Comparison of ENCODE assay signal across 23 cellular contexts in genomic region chr9:23543420-23543819, GRCh38.
A peak's percentile ranks its signal among the peaks of the same experiment; 100 is the strongest.
DNase-seq lines count a peak whose midpoint lies in the region; ATAC-seq, FAIRE-seq and TF ChIP-seq lines count a peak whose summit lies in the region.
"Had no signal": no experiment of that assay in that cellular context is flagged by ENCODE, and none has a peak within 500 bp of the region (broad histone marks: within the 10 kb centered on the region; RNA-seq: fewer than 3 reads in every experiment).

No MANE protein-coding gene starts in this region.

- TF ChIP-seq POLR2A in gastrocnemius medialis (IDR thresholded peaks at IDR 0.05) (no peak), suprapubic skin (IDR thresholded peaks at IDR 0.05) (no peak)

- H3K27ac ChIP-seq in gastrocnemius medialis, result no peak overlapping the region
- no peak overlapping the region for H3K27ac ChIP-seq in suprapubic skin
- H3K27ac ChIP-seq: brain microvascular endothelial cell, colonic mucosa had no signal

- H3K9me3 ChIP-seq in gastrocnemius medialis (no peaks in the 10 kb centered on the region), suprapubic skin (no peaks in the 10 kb centered on the region)
- H3K9me3 ChIP-seq: colonic mucosa, mucosa of descending colon, SK-N-SH had no signal

- H3K27me3 ChIP-seq in gastrocnemius medialis (no peaks in the 10 kb centered on the region), suprapubic skin (no peaks in the 10 kb centered on the region)
- H3K27me3 ChIP-seq: brain microvascular endothelial cell, colonic mucosa had no signal

- no peak for TF ChIP-seq EP300 in suprapubic skin (IDR thresholded peaks at IDR 0.05)

- H3K4me3 ChIP-seq in gastrocnemius medialis, result no peak overlapping the region
- H3K4me3 ChIP-seq in suprapubic skin, result no peak overlapping the region
- H3K4me3 ChIP-seq: colonic mucosa, mucosa of descending colon had no signal

- H3K4me1 Mint-ChIP-seq in brain, result peaks cover 27% of the 10 kb centered on the region
- H3K4me1 Mint-ChIP-seq: activated B cell treated with CpG ODN at 0.5 μM for 24 hours; activated naive CD8-positive, alpha-beta T cell treated with anti-CD3 and anti-CD28 coated beads, Interleukin-2, amount 10 ng/mL, durations not matched to agents 7 days and 5 days had no signal

- ATAC-seq in gastrocnemius medialis, result no peak
- ATAC-seq in HG03439 (IDR thresholded peaks at IDR 0.05; ENCODE audit: unreplicated experiment), result no peak
- ATAC-seq: mucosa of descending colon had no signal

- peaks cover 7% of the 10 kb centered on the region for H3K27me3 Mint-ChIP-seq in brain
- H3K27me3 Mint-ChIP-seq: activated B cell treated with CpG ODN at 0.5 μM for 24 hours; activated naive CD8-positive, alpha-beta T cell treated with anti-CD3 and anti-CD28 coated beads, Interleukin-2, amount 10 ng/mL, durations not matched to agents 7 days and 5 days had no signal

- H3K36me3 Mint-ChIP-seq in brain, result no peaks in the 10 kb centered on the region
- H3K36me3 Mint-ChIP-seq: activated CD4-positive, alpha-beta memory T cell treated with anti-CD3 and anti-CD28 coated beads for 36 hours; activated naive CD8-positive, alpha-beta T cell treated with anti-CD3 and anti-CD28 coated beads, Interleukin-2, amount 10 ng/mL, durations not matched to agents 7 days and 5 days had no signal

- WGBS in suprapubic skin, result 57% methylated on average over 3 of the region's 3 CpGs

- H3K36me3 ChIP-seq in gastrocnemius medialis, result no peaks in the 10 kb centered on the region
- H3K36me3 ChIP-seq in suprapubic skin, result no peaks in the 10 kb centered on the region
- H3K36me3 ChIP-seq: brain microvascular endothelial cell, colonic mucosa had no signal

- H3K4me3 Mint-ChIP-seq in brain, result no peak overlapping the region
- H3K4me3 Mint-ChIP-seq: activated B cell treated with CpG ODN at 0.5 μM for 24 hours; activated CD4-positive, alpha-beta memory T cell treated with anti-CD3 and anti-CD28 coated beads for 36 hours; activated naive CD8-positive, alpha-beta T cell treated with anti-CD3 and anti-CD28 coated beads, Interleukin-2, amount 10 ng/mL, durations not matched to agents 7 days and 5 days had no signal

- intact Hi-C loops in gastrocnemius medialis (cut with DNase I; ENCODE audit: low total_unique reads), result no loop called here

- H3K9me3 Mint-ChIP-seq in brain, result peaks cover 0 to 12% (median 7%) of the 10 kb centered on the region in 5 experiments
- H3K9me3 Mint-ChIP-seq: activated naive CD8-positive, alpha-beta T cell treated with anti-CD3 and anti-CD28 coated beads, Interleukin-2, amount 10 ng/mL, durations not matched to agents 7 days and 5 days had no signal

- peak; percentile 6 for DNase-seq in Caki2 (ENCODE audit: low read depth)
- peak; percentile 73 for DNase-seq in M059J (ENCODE audit: low read depth)
- DNase-seq in kidney tubule cell (ENCODE audit: low spot score), result peak; percentile 54
- DNase-seq in gastrocnemius medialis, result no peak
- DNase-seq in D721Med (ENCODE audit: insufficient read length, low spot score), result no peak
- DNase-seq in suprapubic skin (ENCODE audit: low spot score in 2 of 2), result no peak
- DNase-seq: activated B cell treated with CpG ODN at 0.5 μM for 24 hours; activated CD4-positive, alpha-beta memory T cell treated with anti-CD3 and anti-CD28 coated beads for 36 hours; activated effector memory CD4-positive, alpha-beta T cell treated with Interleukin-2 at 50 U/mL for 16 hours; activated naive CD8-positive, alpha-beta T cell treated with anti-CD3 and anti-CD28 coated beads, Interleukin-2, amount 10 ng/mL, durations not matched to agents 7 days and 5 days; brain microvascular endothelial cell; colonic mucosa; DMS153; GDM1; head of caudate nucleus; mucosa of descending colon; NCI-H1092; NCI-H2029; NCI-H446 treated with DMSO at 0.1 percent for 48 hours; SK-N-SH had no signal

- peak overlapping the region in 3 of 5 experiments; percentile 15 to 85 (median 75) for H3K27ac Mint-ChIP-seq in brain
- H3K27ac Mint-ChIP-seq: activated B cell treated with CpG ODN at 0.5 μM for 24 hours; activated CD4-positive, alpha-beta memory T cell treated with anti-CD3 and anti-CD28 coated beads for 36 hours; activated naive CD8-positive, alpha-beta T cell treated with anti-CD3 and anti-CD28 coated beads, Interleukin-2, amount 10 ng/mL, durations not matched to agents 7 days and 5 days had no signal

- no peak for FAIRE-seq in D721Med (lab: Jason Lieb, UNC)
- FAIRE-seq: GM18507 had no signal

- in situ Hi-C loops in Caki2 (cut with HindIII; ENCODE audit: low pct_unique_long_range_greater_than_20kb, low sequenced_read_pairs), result no loop called here
- in situ Hi-C loops in gastrocnemius medialis (cut with MboI; ENCODE audit: low sequenced_read_pairs in 4 of 4), result no loop called here

- no peaks in the 10 kb centered on the region for H3K4me1 ChIP-seq in gastrocnemius medialis
- H3K4me1 ChIP-seq in suprapubic skin, result no peaks in the 10 kb centered on the region
- H3K4me1 ChIP-seq: colonic mucosa had no signal

- TF ChIP-seq CTCF in brain (conservative IDR thresholded peaks at IDR 0.05) (no peak), gastrocnemius medialis (IDR thresholded peaks at IDR 0.05 in 4 of 5, conservative IDR thresholded peaks at IDR 0.05 in 1 of 5) (no peak), D721Med (IDR thresholded peaks at IDR 0.05; ENCODE audit: insufficient read depth, missing control alignments) (no peak), suprapubic skin (IDR thresholded peaks at IDR 0.05) (no peak)

Comparison
In these comparisons a context has a peak if more than half of its experiments do, and no peak if none do; other contexts are left out.
1. DNase-seq: peak in Caki2 (single experiment), M059J (single experiment) and kidney tubule cell (single experiment); none in gastrocnemius medialis (0 of 2), D721Med (single experiment) and suprapubic skin (0 of 2).